2 cellular contexts compared by ENCODE assay signal in the genomic region with DNA sequence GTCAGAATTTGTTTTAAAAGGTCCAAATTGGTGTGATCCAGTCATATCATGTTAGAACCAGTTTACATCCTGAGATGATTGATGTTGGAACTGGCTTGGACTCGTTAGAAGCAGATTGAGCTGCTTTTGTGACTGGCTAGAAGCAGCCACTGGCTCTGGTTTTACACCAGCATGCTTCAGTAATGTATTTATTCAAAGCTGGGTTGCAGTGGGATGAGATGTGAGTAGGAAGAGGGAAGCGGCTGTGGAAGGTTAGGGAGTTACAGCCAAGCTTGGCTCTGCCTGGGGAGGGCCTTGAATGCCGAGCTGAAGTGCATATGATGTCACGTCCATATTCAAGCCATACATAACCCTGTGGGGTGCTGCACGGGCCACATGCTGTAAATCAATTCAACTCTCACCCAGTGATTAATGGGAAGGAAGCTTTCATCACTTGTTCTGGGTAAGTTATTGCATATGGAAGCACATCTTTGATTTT.
TF ChIP-seq lines count a peak whose summit lies in the region.

No MANE protein-coding gene starts in this region.

TF ChIP-seq in HCT116, 20 proteins besides CTCF, POLR2A, EP300 and RAD21:
- TF ChIP-seq, protein P1, sequence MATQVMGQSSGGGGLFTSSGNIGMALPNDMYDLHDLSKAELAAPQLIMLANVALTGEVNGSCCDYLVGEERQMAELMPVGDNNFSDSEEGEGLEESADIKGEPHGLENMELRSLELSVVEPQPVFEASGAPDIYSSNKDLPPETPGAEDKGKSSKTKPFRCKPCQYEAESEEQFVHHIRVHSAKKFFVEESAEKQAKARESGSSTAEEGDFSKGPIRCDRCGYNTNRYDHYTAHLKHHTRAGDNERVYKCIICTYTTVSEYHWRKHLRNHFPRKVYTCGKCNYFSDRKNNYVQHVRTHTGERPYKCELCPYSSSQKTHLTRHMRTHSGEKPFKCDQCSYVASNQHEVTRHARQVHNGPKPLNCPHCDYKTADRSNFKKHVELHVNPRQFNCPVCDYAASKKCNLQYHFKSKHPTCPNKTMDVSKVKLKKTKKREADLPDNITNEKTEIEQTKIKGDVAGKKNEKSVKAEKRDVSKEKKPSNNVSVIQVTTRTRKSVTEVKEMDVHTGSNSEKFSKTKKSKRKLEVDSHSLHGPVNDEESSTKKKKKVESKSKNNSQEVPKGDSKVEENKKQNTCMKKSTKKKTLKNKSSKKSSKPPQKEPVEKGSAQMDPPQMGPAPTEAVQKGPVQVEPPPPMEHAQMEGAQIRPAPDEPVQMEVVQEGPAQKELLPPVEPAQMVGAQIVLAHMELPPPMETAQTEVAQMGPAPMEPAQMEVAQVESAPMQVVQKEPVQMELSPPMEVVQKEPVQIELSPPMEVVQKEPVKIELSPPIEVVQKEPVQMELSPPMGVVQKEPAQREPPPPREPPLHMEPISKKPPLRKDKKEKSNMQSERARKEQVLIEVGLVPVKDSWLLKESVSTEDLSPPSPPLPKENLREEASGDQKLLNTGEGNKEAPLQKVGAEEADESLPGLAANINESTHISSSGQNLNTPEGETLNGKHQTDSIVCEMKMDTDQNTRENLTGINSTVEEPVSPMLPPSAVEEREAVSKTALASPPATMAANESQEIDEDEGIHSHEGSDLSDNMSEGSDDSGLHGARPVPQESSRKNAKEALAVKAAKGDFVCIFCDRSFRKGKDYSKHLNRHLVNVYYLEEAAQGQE (IDR thresholded peaks at IDR 0.05; ENCODE audit: low read depth), result no peak
- TF ChIP-seq SP1 (IDR thresholded peaks at IDR 0.05; ENCODE audit: low read depth), result no peak
- no peak for TF ChIP-seq CBX3 (IDR thresholded peaks at IDR 0.05; ENCODE audit: low read depth)
- TF ChIP-seq JUND (IDR thresholded peaks at IDR 0.05), result no peak
- no peak for TF ChIP-seq ZFX (IDR thresholded peaks at IDR 0.05)
- TF ChIP-seq EGR1 (IDR thresholded peaks at IDR 0.05; ENCODE audit: low read depth), result no peak
- no peak for TF ChIP-seq ZNF274 (IDR thresholded peaks at IDR 0.05; ENCODE audit: low read depth, low read length)

TF ChIP-seq in SK-N-SH, 30 proteins besides CTCF, POLR2A, EP300 and RAD21 (continued from another document):
- TF ChIP-seq PBX3 (IDR thresholded peaks at IDR 0.05), result 0 out of 2 replicates have a peak, but pooled peaks have one; percentile 5
